In genomic region chr1:181319903-181320302, GRCh38 we compare ENCODE assay signal across 1 cellular context.
TF ChIP-seq lines count a peak whose summit lies in the region.

No MANE protein-coding gene starts in this region.

TF ChIP-seq in K562, 482 proteins besides CTCF, POLR2A, EP300 and RAD21 (continued from another document):
- TF ChIP-seq, protein P1, sequence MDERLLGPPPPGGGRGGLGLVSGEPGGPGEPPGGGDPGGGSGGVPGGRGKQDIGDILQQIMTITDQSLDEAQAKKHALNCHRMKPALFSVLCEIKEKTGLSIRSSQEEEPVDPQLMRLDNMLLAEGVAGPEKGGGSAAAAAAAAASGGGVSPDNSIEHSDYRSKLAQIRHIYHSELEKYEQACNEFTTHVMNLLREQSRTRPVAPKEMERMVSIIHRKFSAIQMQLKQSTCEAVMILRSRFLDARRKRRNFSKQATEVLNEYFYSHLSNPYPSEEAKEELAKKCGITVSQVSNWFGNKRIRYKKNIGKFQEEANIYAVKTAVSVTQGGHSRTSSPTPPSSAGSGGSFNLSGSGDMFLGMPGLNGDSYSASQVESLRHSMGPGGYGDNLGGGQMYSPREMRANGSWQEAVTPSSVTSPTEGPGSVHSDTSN (CRISPR knock-in tag; IDR thresholded peaks at IDR 0.05; ENCODE audit: low read depth) = no peak
- TF ChIP-seq, protein P1 (tag; conservative IDR thresholded peaks at IDR 0.05; ENCODE audit: low read depth) = peak; percentile 55
